ENCODE assay signal across 21 cellular contexts in genomic region chr1:3729594-3730555, GRCh38. TPM values are rescaled to one million over a fixed set of nuclear protein-coding genes. Genes with fewer than 3 reads are reported as not detected.
A peak's percentile ranks its signal among the peaks of the same experiment; 100 is the strongest.
DNase-seq lines count a peak whose midpoint lies in the region; ATAC-seq, FAIRE-seq and TF ChIP-seq lines count a peak whose summit lies in the region.
"Had no signal": no experiment of that assay in that cellular context is flagged by ENCODE, and none has a peak within 500 bp of the region (broad histone marks: within the 10 kb centered on the region; RNA-seq: fewer than 3 reads in every experiment).

No MANE protein-coding gene starts in this region.

- POLR2A ChIA-PET in K562 (lab: Yijun Ruan, JAX) = interaction anchor here (0.7 to 1.1 kb wide), 3 partner anchors 12 to 170 kb away, joined by 3 read pairs; partner anchors contain the start of gene C1orf174

- TF ChIP-seq EP300 in K562 (IDR thresholded peaks at IDR 0.05; ENCODE audit: low read length) = no peak

- H4K20me1 ChIP-seq in BLaER1 treated with 17β-estradiol and CSF1 and Interleukin-3, amounts not matched to agents 10 nM and 100 nM = peaks cover 0 to 16% (median 0%) of the 10 kb centered on the region in 11 experiments; a peak in 2 of 22 replicates
- H4K20me1 ChIP-seq in GM23248 (ENCODE audit: insufficient read depth) (no peaks in the 10 kb centered on the region), K562 (replicated peaks; ENCODE audit: control insufficient read depth, insufficient read depth, low read length) (0 out of 2 replicates have a peak, but pooled peaks cover 4% of the 10 kb centered on the region), osteoblast (ENCODE audit: insufficient read depth, low read length) (no peaks in the 10 kb centered on the region)

- no peak for ATAC-seq in K562
- no peak for ATAC-seq in GM21381 (IDR thresholded peaks at IDR 0.05; ENCODE audit: unreplicated experiment)

- H3K9me2 ChIP-seq in GM23248 (ENCODE audit: insufficient read depth) = no peaks in the 10 kb centered on the region

- intact Hi-C loops in K562 (cut with micrococcal nuclease) = no loop called here

- H3K4me3 ChIP-seq in BLaER1 treated with 17β-estradiol and CSF1 and Interleukin-3, amounts not matched to agents 10 nM and 100 nM = no peak overlapping the region
- H3K4me3 ChIP-seq in GM23248 (no peak overlapping the region), K562 (no peak overlapping the region), osteoblast (ENCODE audit: insufficient read depth, low read length) (no peak overlapping the region), small intestine (ENCODE audit: low read depth in 1 of 2, low read length in 2 of 2) (no peak overlapping the region)
- H3K4me3 ChIP-seq: SJCRH30 had no signal

- BruUV-seq in K562 (replicated peaks; lab: Mats Ljungman, UMichigan) = no TSS peak

- H3K27ac ChIP-seq in BLaER1 treated with 17β-estradiol and CSF1 and Interleukin-3, amounts not matched to agents 10 nM and 100 nM = peak overlapping the region in 3 of 11 experiments; percentile 2 to 46 (median 37); a peak in 3 of 22 replicates
- no peak overlapping the region for H3K27ac ChIP-seq in GM23248
- no peak overlapping the region for H3K27ac ChIP-seq in K562 (ENCODE audit: extremely low read depth, low read depth, low read length)
- H3K27ac ChIP-seq in osteoblast (ENCODE audit: low read depth, low read length) = no peak overlapping the region
- no peak overlapping the region for H3K27ac ChIP-seq in small intestine (ENCODE audit: low read depth in 1 of 2, low read length in 1 of 2)
- H3K27ac ChIP-seq: SJCRH30 had no signal

- H2AFZ ChIP-seq in GM23248 = no peak overlapping the region
- no peak overlapping the region for H2AFZ ChIP-seq in K562 (ENCODE audit: low read depth, low read length)
- no peak overlapping the region for H2AFZ ChIP-seq in osteoblast (ENCODE audit: low read length)

- H3K36me3 ChIP-seq in BLaER1 treated with 17β-estradiol and CSF1 and Interleukin-3, amounts not matched to agents 10 nM and 100 nM = peaks cover 0 to 2% (median 0%) of the 10 kb centered on the region in 11 experiments; a peak in 1 of 22 replicates
- H3K36me3 ChIP-seq in GM23248 (ENCODE audit: low read depth) (no peaks in the 10 kb centered on the region), K562 (ENCODE audit: control insufficient read depth, insufficient read depth, low read length) (no peaks in the 10 kb centered on the region; the same call in 2 of the 3 replicates), osteoblast (ENCODE audit: insufficient read depth, low read length) (no peaks in the 10 kb centered on the region), small intestine (ENCODE audit: control insufficient read depth in 2 of 2, insufficient read depth in 2 of 2, low read length in 2 of 2) (no peaks in the 10 kb centered on the region)
- H3K36me3 ChIP-seq: SJCRH30 had no signal

- H3F3A ChIP-seq in GM23248 (ENCODE audit: insufficient read depth) = no peaks in the 10 kb centered on the region

- TF ChIP-seq CTCF in K562 (IDR thresholded peaks at IDR 0.05 in 2 of 3, conservative IDR thresholded peaks at IDR 0.05 in 1 of 3; ENCODE audit: insufficient read depth in 2 of 3, low read depth in 1 of 3, low read length in 3 of 3) (no peak), osteoblast (IDR thresholded peaks at IDR 0.05; ENCODE audit: extremely low read depth, low read depth, low read length) (no peak)

- H3K9ac ChIP-seq in BLaER1 treated with 17β-estradiol and CSF1 and Interleukin-3, amounts not matched to agents 10 nM and 100 nM = no peak overlapping the region; a peak in 1 of 22 replicates
- H3K9ac ChIP-seq in GM23248 (no peak overlapping the region), K562 (ENCODE audit: insufficient read depth in 1 of 2, low read depth in 2 of 2, low read length in 2 of 2) (peak overlapping the region in 1 of 2 experiments; percentile 27; a peak in 1 of 4 replicates)

- H3K79me2 ChIP-seq in GM23248 (ENCODE audit: insufficient read depth) (no peaks in the 10 kb centered on the region), K562 (ENCODE audit: control insufficient read depth, insufficient read depth, low read length) (no peaks in the 10 kb centered on the region), osteoblast (ENCODE audit: insufficient read depth, low read length) (no peaks in the 10 kb centered on the region)

- H3K4me2 ChIP-seq in BLaER1 treated with 17β-estradiol and CSF1 and Interleukin-3, amounts not matched to agents 10 nM and 100 nM = peak overlapping the region in 9 of 11 experiments; percentile 46 to 84 (median 74); a peak in 19 of 22 replicates
- H3K4me2 ChIP-seq in GM23248 (ENCODE audit: unreplicated experiment) (no peak overlapping the region), K562 (ENCODE audit: insufficient read depth, low read length) (no peak overlapping the region), osteoblast (ENCODE audit: insufficient read depth, low read length) (no peak overlapping the region)

- TF ChIP-seq RAD21 in K562 (CRISPR knock-in tag; conservative IDR thresholded peaks at IDR 0.05 in 1 of 2, IDR thresholded peaks at IDR 0.05 in 1 of 2) = no peak

- H3K27me3 ChIP-seq in BLaER1 treated with 17β-estradiol and CSF1 and Interleukin-3, amounts not matched to agents 10 nM and 100 nM = peaks cover 0 to 26% (median 7%) of the 10 kb centered on the region in 11 experiments; a peak in 10 of 22 replicates
- H3K27me3 ChIP-seq in GM23248 (replicated peaks; ENCODE audit: insufficient read depth) (no peaks in the 10 kb centered on the region; the same call in 1 of the 2 replicates), K562 (ENCODE audit: control insufficient read depth in 2 of 2, insufficient read depth in 2 of 2, low read length in 2 of 2) (peaks cover 13 to 35% of the 10 kb centered on the region in 2 experiments; a peak in 4 of 5 replicates), osteoblast (ENCODE audit: insufficient read depth, low read length) (peaks cover 21% of the 10 kb centered on the region), small intestine (ENCODE audit: control insufficient read depth in 2 of 2, insufficient read depth in 2 of 2, low read length in 2 of 2) (no peaks in the 10 kb centered on the region)
- H3K27me3 ChIP-seq: SJCRH30 had no signal

- peak; percentile 38 for DNase-seq in GM23248
- DNase-seq in K562 (ENCODE audit: extremely low read depth in 1 of 4, low spot score in 3 of 4) = no peak
- DNase-seq in osteoblast (ENCODE audit: insufficient read length, low spot score, missing footprints) = peak; percentile 85
- no peak for DNase-seq in small intestine
- no peak for DNase-seq in DMS 273 treated with DMSO at 0.1 percent for 48 hours (lab: John Stamatoyannopoulos, UW)
- DNase-seq: ACHN; Calu3; CD4-positive, alpha-beta T cell; DND-41; GOT3; KG1; NCI-H1436; NCI-H2029; NCI-H510A; SJCRH30; SW 1271 had no signal

- TF ChIP-seq POLR2A in K562 (conservative IDR thresholded peaks at IDR 0.05) = no peak

- peaks cover 3% of the 10 kb centered on the region for H3K9me1 ChIP-seq in K562 (ENCODE audit: control insufficient read depth, insufficient read depth, low read length)

- no peaks in the 10 kb centered on the region for H3K9me3 ChIP-seq in BLaER1 treated with 17β-estradiol and CSF1 and Interleukin-3, amounts not matched to agents 10 nM and 100 nM (replicated peaks in 1 of 11)
- no peaks in the 10 kb centered on the region for H3K9me3 ChIP-seq in GM23248 (ENCODE audit: low read depth)
- no peaks in the 10 kb centered on the region for H3K9me3 ChIP-seq in K562 (replicated peaks; ENCODE audit: control insufficient read depth, insufficient read depth, low read depth, low read length)
- H3K9me3 ChIP-seq in osteoblast (ENCODE audit: low read depth, low read length) = no peaks in the 10 kb centered on the region
- H3K9me3 ChIP-seq in small intestine (ENCODE audit: control insufficient read depth, low read depth) = no peaks in the 10 kb centered on the region
- H3K9me3 ChIP-seq: SJCRH30 had no signal

- peaks cover 10 to 34% (median 24%) of the 10 kb centered on the region in 10 experiments; a peak in 19 of 20 replicates for H3K4me1 ChIP-seq in BLaER1 treated with 17β-estradiol and CSF1 and Interleukin-3, amounts not matched to agents 10 nM and 100 nM
- H3K4me1 ChIP-seq in GM23248 (ENCODE audit: insufficient read depth) (peaks cover 7% of the 10 kb centered on the region; the same call in 1 of the 2 replicates), K562 (replicated peaks in 1 of 2; ENCODE audit: control insufficient read depth in 2 of 2, insufficient read depth in 2 of 2, low read length in 2 of 2) (peaks cover 0 to 60% of the 10 kb centered on the region in 2 experiments; a peak in 2 of 5 replicates), osteoblast (ENCODE audit: insufficient read depth, low read length) (no peaks in the 10 kb centered on the region), small intestine (ENCODE audit: control insufficient read depth in 2 of 2, insufficient read depth in 1 of 2, low read depth in 1 of 2, low read length in 1 of 2) (no peaks in the 10 kb centered on the region)

- 48 to 49% methylated on average over 29 to 32 of the region's 32 CpGs for WGBS in GM23248 (ENCODE audit: low coverage in 1 of 2, low lambda C conversion rate in 2 of 2, missing lambda C conversion rate in 2 of 2), 2 experiments
- WGBS in K562 (ENCODE audit: insufficient coverage, low coverage, missing lambda C conversion rate) = 18% methylated on average over 31 of the region's 32 CpGs
- 67 to 81% (median 72%) methylated on average over 29 to 32 of the region's 32 CpGs for WGBS in small intestine, 3 donors

- CTCF ChIA-PET in K562 (lab: Yijun Ruan, JAX; ENCODE audit: low intra/inter-chr PET ratio) = no interaction called here

- no peak for FAIRE-seq in K562 (lab: Jason Lieb, UNC)
- FAIRE-seq in small intestine (lab: Jason Lieb, UNC) = no peak
- FAIRE-seq: G401.6, GM12892 had no signal

- in situ Hi-C loops in GM23248 (cut with MboI) = no loop called here
- in situ Hi-C loops in K562 (cut with MboI) = no loop called here

RNA-seq across cellular contexts. Expression of gene CCDC27, which starts 22.4 kb away (rescaled TPM):
- total RNA-seq in GM23248 (2014; rRNA removed; shearing (Covaris generic)) = not detected in 2 replicates
- polyA plus RNA-seq in GM23248 (2016; fragmentation: Nextera tagmentation; extraction: Ambion mirVana) = not detected in 2 replicates
- total RNA-seq in K562 (2011; cell fraction: chromatin; rRNA removed; ENCODE audit: low replicate concordance) = not detected in 2 replicates
- total RNA-seq in K562 (2011; cell fraction: nucleolus; rRNA removed) = not detected in 2 replicates
- not detected in 2 replicates for total RNA-seq in K562 (2011; cell fraction: nucleoplasm; rRNA removed)
- total RNA-seq in K562 (2014; rRNA removed) = not detected in 2 replicates
- 0.04 TPM in 1 of 2 replicates, not detected in the other for total RNA-seq in K562 (2014; rRNA removed; fragmentation: Illumina TruSeq; extraction: Trizol)
- not detected in 2 replicates for total RNA-seq in K562 (2015; rRNA removed; fragmentation: Illumina TruSeq; extraction: Trizol)
- total RNA-seq in K562 (2021) = not detected in 2 replicates
- not detected in 2 replicates for polyA plus RNA-seq in K562 (2011; rRNA removed)
- not detected in 2 replicates for polyA plus RNA-seq in K562 (2011; cell fraction: cytosol; rRNA removed)
- not detected in 2 replicates for polyA plus RNA-seq in K562 (2011; cell fraction: nucleus; rRNA removed)
- polyA plus RNA-seq in K562 (2012) = 0.05 TPM in 1 of 2 replicates, not detected in the other
- not detected in 2 replicates for polyA plus RNA-seq in K562 (2014; fragmentation: Illumina TruSeq; extraction: Trizol)
- polyA plus RNA-seq in K562 (2014; fragmentation: Nextera tagmentation; extraction: Ambion mirVana) = under 1 TPM in 1 of 2 experiments, not detected in 1; 0.01 TPM
- not detected in 2 replicates for polyA plus RNA-seq in K562 (2014; rRNA removed)
- not detected in 2 replicates for polyA minus RNA-seq in K562 (2011; rRNA and poly(A)+ RNA removed)
- not detected in 2 replicates for polyA minus RNA-seq in K562 (2011; cell fraction: cytosol; rRNA and poly(A)+ RNA removed)
- not detected in 2 replicates for polyA minus RNA-seq in K562 (2011; cell fraction: nucleus; rRNA and poly(A)+ RNA removed)
- total RNA-seq in osteoblast = not detected in 2 replicates
- under 1 TPM in 1 of 3 donors, not detected in 2; 0.27 TPM for polyA plus RNA-seq in small intestine
- total RNA-seq: Calu3; CD4-positive, alpha-beta T cell; M059J; SJCRH30 had no signal

RNA-seq across cellular contexts. Expression of gene SMIM1, which starts 42.7 kb away (rescaled TPM):
- not detected in 2 replicates for total RNA-seq in GM23248 (2014; rRNA removed; shearing (Covaris generic))
- not detected in 2 replicates for polyA plus RNA-seq in GM23248 (2016; fragmentation: Nextera tagmentation; extraction: Ambion mirVana)
- total RNA-seq in K562 (2011; cell fraction: chromatin; rRNA removed; ENCODE audit: low replicate concordance) = 5.3 and 30.5 TPM in 2 replicates
- 40.4 and 40.7 TPM in 2 replicates for total RNA-seq in K562 (2011; cell fraction: nucleolus; rRNA removed)
- 9.1 and 19.0 TPM in 2 replicates for total RNA-seq in K562 (2011; cell fraction: nucleoplasm; rRNA removed)
- 85.6 and 123 TPM in 2 replicates for total RNA-seq in K562 (2014; rRNA removed)
- 1.8 and 2.3 TPM in 2 replicates for total RNA-seq in K562 (2014; rRNA removed; fragmentation: Illumina TruSeq; extraction: Trizol)
- 31.5 and 44.3 TPM in 2 replicates for total RNA-seq in K562 (2015; rRNA removed; fragmentation: Illumina TruSeq; extraction: Trizol)
- total RNA-seq in K562 (2021) = 125 and 150 TPM in 2 replicates
- 9.2 and 18.1 TPM in 2 replicates for polyA plus RNA-seq in K562 (2011; rRNA removed)
- polyA plus RNA-seq in K562 (2011; cell fraction: cytosol; rRNA removed) = 36.5 and 175 TPM in 2 replicates
- polyA plus RNA-seq in K562 (2011; cell fraction: nucleus; rRNA removed) = 13.1 and 20.5 TPM in 2 replicates
- 41.4 and 55.0 TPM in 2 replicates for polyA plus RNA-seq in K562 (2012)
- polyA plus RNA-seq in K562 (2014; fragmentation: Illumina TruSeq; extraction: Trizol) = 5.0 and 24.5 TPM in 2 replicates
- 10 to 100 TPM; 11.1 to 24.3 TPM for polyA plus RNA-seq in K562 (2014; fragmentation: Nextera tagmentation; extraction: Ambion mirVana)
- 60.6 and 93.3 TPM in 2 replicates for polyA plus RNA-seq in K562 (2014; rRNA removed)
- polyA minus RNA-seq in K562 (2011; rRNA and poly(A)+ RNA removed) = 1.9 and 3.0 TPM in 2 replicates
- polyA minus RNA-seq in K562 (2011; cell fraction: cytosol; rRNA and poly(A)+ RNA removed) = 41.1 and 43.1 TPM in 2 replicates
- polyA minus RNA-seq in K562 (2011; cell fraction: nucleus; rRNA and poly(A)+ RNA removed) = 43.8 and 48.5 TPM in 2 replicates
- not detected in 2 replicates for total RNA-seq in osteoblast
- 1 to 10 TPM in 1 of 3 donors, not detected in 2; 2.1 TPM for polyA plus RNA-seq in small intestine
- total RNA-seq: M059J, SJCRH30 had no signal

Comparison
In these comparisons a context has a peak if more than half of its experiments do, and no peak if none do; other contexts are left out.
1. H3K4me2 ChIP-seq: peak in BLaER1 treated with 17β-estradiol and CSF1 and Interleukin-3, amounts not matched to agents 10 nM and 100 nM (9 of 11); none in GM23248 (single experiment), K562 (single experiment) and osteoblast (single experiment).
2. DNase-seq: peak in GM23248 (single experiment) and osteoblast (single experiment); none in K562 (0 of 4), small intestine (single experiment) and DMS 273 treated with DMSO at 0.1 percent for 48 hours (single experiment).